In genomic region chr5:51386916-51387853, GRCh38 we compare ENCODE assay signal across 13 cellular contexts. TPM values are rescaled to one million over a fixed set of nuclear protein-coding genes. Genes with fewer than 3 reads are reported as not detected.
DNase-seq lines count a peak whose midpoint lies in the region; ATAC-seq and TF ChIP-seq lines count a peak whose summit lies in the region.
"Had no signal": no experiment of that assay in that cellular context is flagged by ENCODE, and none has a peak within 500 bp of the region (broad histone marks: within the 10 kb centered on the region; RNA-seq: fewer than 3 reads in every experiment).

No MANE protein-coding gene starts in this region.

- no peaks in the 10 kb centered on the region for H3K36me3 Mint-ChIP-seq in WTC11
- no peaks in the 10 kb centered on the region for H3K36me3 Mint-ChIP-seq in T-helper 2 cell treated with Interferon-gamma antibody and Interleukin-4, amounts not matched to agents 5 μg/mL and 100 μg/mL, for 36 hours (ENCODE audit: low read depth)

- peaks cover 12% of the 10 kb centered on the region for H3K4me1 ChIP-seq in vagina

- no peaks in the 10 kb centered on the region for H3K9me3 Mint-ChIP-seq in WTC11
- H3K9me3 Mint-ChIP-seq in T-helper 2 cell treated with Interferon-gamma antibody and Interleukin-4, amounts not matched to agents 5 μg/mL and 100 μg/mL, for 36 hours, result no peaks in the 10 kb centered on the region

- no peak overlapping the region for H3K27ac Mint-ChIP-seq in WTC11
- no peak overlapping the region for H3K27ac Mint-ChIP-seq in T-helper 2 cell treated with Interferon-gamma antibody and Interleukin-4, amounts not matched to agents 5 μg/mL and 100 μg/mL, for 36 hours

- CTCF ChIA-PET in WTC11 (lab: Charles Lee), result interaction anchor here (0.5 to 1.2 kb wide), 5 partner anchors 12 to 744 kb away, joined by 3 to 4 read pairs (median 3); no protein-coding TSS in a partner anchor

- peak overlapping the region; percentile 70 to 78 for H3K4me3 ChIP-seq in vagina
- H3K4me3 ChIP-seq: SJSA1 had no signal

- peak overlapping the region; percentile 99 for H3K27ac ChIP-seq in vagina
- H3K27ac ChIP-seq: SJSA1 had no signal

- H3K4me1 Mint-ChIP-seq in WTC11, result peaks cover 75% of the 10 kb centered on the region
- H3K4me1 Mint-ChIP-seq in T-helper 2 cell treated with Interferon-gamma antibody and Interleukin-4, amounts not matched to agents 5 μg/mL and 100 μg/mL, for 36 hours (ENCODE audit: low read depth), result no peaks in the 10 kb centered on the region

- peaks cover 100% of the 10 kb centered on the region for H3K27me3 Mint-ChIP-seq in WTC11 (ENCODE audit: low read depth)
- peaks cover 84% of the 10 kb centered on the region for H3K27me3 Mint-ChIP-seq in T-helper 2 cell treated with Interferon-gamma antibody and Interleukin-4, amounts not matched to agents 5 μg/mL and 100 μg/mL, for 36 hours (ENCODE audit: low read depth)

- POLR2A ChIA-PET in WTC11 (lab: Charles Lee), result no interaction called here

- TF ChIP-seq CTCF in WTC11 (IDR thresholded peaks at IDR 0.05), result no peak
- no peak for TF ChIP-seq CTCF in vagina (IDR thresholded peaks at IDR 0.05)

- intact Hi-C loops in vagina (cut with DNase I), result loop anchor here (2.0 to 10.0 kb wide), 2 partner anchors 420 to 1408 kb away; no protein-coding TSS in a partner anchor

- peak; percentile 2; the same call in 1 of the 2 replicates for ATAC-seq in WTC11
- no peak for ATAC-seq in GM18909 (IDR thresholded peaks at IDR 0.05; ENCODE audit: poor library complexity, unreplicated experiment)
- ATAC-seq in GM21576 (IDR thresholded peaks at IDR 0.05; ENCODE audit: unreplicated experiment), result no peak
- ATAC-seq: esophagus mucosa had no signal

- H3K4me3 Mint-ChIP-seq in WTC11, result peak overlapping the region; percentile 85
- H3K4me3 Mint-ChIP-seq in T-helper 2 cell treated with Interferon-gamma antibody and Interleukin-4, amounts not matched to agents 5 μg/mL and 100 μg/mL, for 36 hours, result no peak overlapping the region

- DNase-seq in NOMO-1 (lab: John Stamatoyannopoulos, UW; ENCODE audit: unreplicated experiment in 2 of 2) (peak; percentile 5 to 28), NOMO-1 treated with dmso at 0.1 percent for 144 hours (lab: John Stamatoyannopoulos, UW; ENCODE audit: unreplicated experiment) (no peak), WTC11 (ENCODE audit: low spot score) (peak; percentile 63), medulla oblongata (ENCODE audit: extremely low spot score) (peak; percentile 18), vagina (ENCODE audit: extremely low spot score in 2 of 2) (no peak)
- DNase-seq in T-helper 2 cell treated with Interferon-gamma antibody and Interleukin-4, amounts not matched to agents 5 μg/mL and 100 μg/mL, for 36 hours (ENCODE audit: low spot score), result no peak
- DNase-seq: AML-193; stimulated activated naive CD4-positive, alpha-beta T cell treated with Interleukin-2 at 50 U/mL for 16 hours had no signal

- H3K36me3 ChIP-seq in vagina, result no peaks in the 10 kb centered on the region
- H3K36me3 ChIP-seq: SJSA1 had no signal

- no peaks in the 10 kb centered on the region for H3K27me3 ChIP-seq in vagina

- no peaks in the 10 kb centered on the region for H3K9me3 ChIP-seq in vagina
- H3K9me3 ChIP-seq: SJSA1 had no signal

- no peak for TF ChIP-seq POLR2A in vagina (IDR thresholded peaks at IDR 0.05)

TF ChIP-seq in WTC11, 78 proteins besides CTCF, POLR2A, EP300 and RAD21 (continues in another document):
- TF ChIP-seq GRHL2 (CRISPR knock-in tag; IDR thresholded peaks at IDR 0.05; ENCODE audit: insufficient replicate concordance, severe bottlenecking) (no peak), MAX (CRISPR knock-in tag; IDR thresholded peaks at IDR 0.05) (no peak), ZNF532 (CRISPR knock-in tag; IDR thresholded peaks at IDR 0.05; ENCODE audit: borderline replicate concordance) (no peak), ATF3 (CRISPR knock-in tag; conservative IDR thresholded peaks at IDR 0.05) (no peak), KAT7 (CRISPR knock-in tag; IDR thresholded peaks at IDR 0.05; ENCODE audit: borderline replicate concordance) (0 out of 2 replicates have a peak, but pooled peaks have one; percentile 17), SMAD4 (CRISPR knock-in tag; IDR thresholded peaks at IDR 0.05) (no peak), USF1 (CRISPR knock-in tag; IDR thresholded peaks at IDR 0.05) (0 out of 2 replicates have a peak, but pooled peaks have one; percentile 16), FOXP4 (CRISPR knock-in tag; IDR thresholded peaks at IDR 0.05) (no peak), CREM (CRISPR knock-in tag; IDR thresholded peaks at IDR 0.05) (no peak), ZBTB21 (CRISPR knock-in tag; IDR thresholded peaks at IDR 0.05; ENCODE audit: borderline replicate concordance) (no peak), EMX1 (CRISPR knock-in tag; IDR thresholded peaks at IDR 0.05) (no peak)

RNA-seq across cellular contexts. Expression of gene ISL1, which starts 3.9 kb away (rescaled TPM):
- 0.07 to 0.18 TPM in 2 of 3 replicates, not detected in the other for total RNA-seq in WTC11 (2021)
- 25.0 TPM for total RNA-seq in vagina
- total RNA-seq: activated CD8-positive, alpha-beta memory T cell treated with anti-CD3 and anti-CD28 coated beads for 36 hours; esophagus mucosa had no signal

Comparison
In these comparisons a context has a peak if more than half of its experiments do, and no peak if none do; other contexts are left out.
1. DNase-seq: peak in NOMO-1 (2 of 2), WTC11 (single experiment) and medulla oblongata (single experiment); none in NOMO-1 treated with dmso at 0.1 percent for 144 hours (single experiment), vagina (0 of 2) and T-helper 2 cell treated with Interferon-gamma antibody and Interleukin-4, amounts not matched to agents 5 μg/mL and 100 μg/mL, for 36 hours (single experiment).
2. RNA of gene ISL1, which starts 3.9 kb away (total RNA-seq): 25.0 TPM in vagina (single experiment); 0.07 to 0.18 TPM in WTC11; every median in the first group is over 10 times any median in the second.